Comparison of ENCODE assay signal across 15 cellular contexts in the genomic region with DNA sequence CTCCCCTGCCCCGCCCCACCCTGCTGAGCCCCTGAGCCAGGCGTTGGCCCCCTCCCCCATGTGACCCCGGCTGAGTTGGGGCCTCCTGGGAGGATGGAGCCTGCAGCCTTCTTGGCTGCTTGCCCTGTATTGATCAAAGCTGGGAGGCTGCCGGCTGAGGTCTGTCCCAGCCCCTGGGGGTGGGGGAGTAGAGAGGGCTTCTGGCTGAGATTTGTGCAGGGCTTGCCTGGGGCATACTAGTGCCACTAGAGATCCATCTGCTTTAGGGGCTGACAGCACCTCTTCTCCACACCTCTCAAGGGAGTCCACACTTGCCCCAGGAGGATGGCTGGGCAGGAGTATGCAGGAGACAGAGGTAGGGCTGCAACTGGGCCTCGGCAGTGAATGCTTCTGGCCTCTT. TPM values are rescaled to one million over a fixed set of nuclear protein-coding genes. Genes with fewer than 3 reads are reported as not detected.
DNase-seq lines count a peak whose midpoint lies in the region; ATAC-seq and TF ChIP-seq lines count a peak whose summit lies in the region.
"Had no signal": no experiment of that assay in that cellular context is flagged by ENCODE, and none has a peak within 500 bp of the region (broad histone marks: within the 10 kb centered on the region; RNA-seq: fewer than 3 reads in every experiment).

No MANE protein-coding gene starts in this region.

- no peak overlapping the region for H3K4me3 ChIP-seq in coronary artery
- H3K4me3 ChIP-seq: body of pancreas had no signal

- H3K9me3 Mint-ChIP-seq in stimulated activated naive CD8-positive, alpha-beta T cell treated with anti-CD3 and anti-CD28 coated beads, Interleukin-15, amount 100 ng/mL, for 72 hours = no peaks in the 10 kb centered on the region
- peaks cover 0 to 1% (median 0%) of the 10 kb centered on the region in 6 donors for H3K9me3 Mint-ChIP-seq in immature natural killer cell
- H3K9me3 Mint-ChIP-seq: stimulated activated naive CD8-positive, alpha-beta T cell treated with anti-CD3 and anti-CD28 coated beads, Interleukin-15, Interleukin-2, amounts not matched to agents 100 ng/mL and 50 ng/mL, for 24 hours had no signal

- H3K27me3 Mint-ChIP-seq in stimulated activated naive CD8-positive, alpha-beta T cell treated with anti-CD3 and anti-CD28 coated beads, Interleukin-15, amount 100 ng/mL, for 72 hours = no peaks in the 10 kb centered on the region
- H3K27me3 Mint-ChIP-seq in immature natural killer cell (ENCODE audit: low read depth in 3 of 3) = peaks cover 0 to 2% (median 1%) of the 10 kb centered on the region in 3 donors
- H3K27me3 Mint-ChIP-seq: progenitor cell of endocrine pancreas; stimulated activated naive CD8-positive, alpha-beta T cell treated with anti-CD3 and anti-CD28 coated beads, Interleukin-15, Interleukin-2, amounts not matched to agents 100 ng/mL and 50 ng/mL, for 24 hours had no signal

- peaks cover 62% of the 10 kb centered on the region for H3K4me1 Mint-ChIP-seq in stimulated activated naive CD8-positive, alpha-beta T cell treated with anti-CD3 and anti-CD28 coated beads, Interleukin-15, amount 100 ng/mL, for 72 hours
- H3K4me1 Mint-ChIP-seq in immature natural killer cell = peaks cover 45 to 50% of the 10 kb centered on the region in 2 donors

- no peak overlapping the region for H3K27ac Mint-ChIP-seq in stimulated activated naive CD8-positive, alpha-beta T cell treated with anti-CD3 and anti-CD28 coated beads, Interleukin-15, amount 100 ng/mL, for 72 hours
- H3K27ac Mint-ChIP-seq in immature natural killer cell = peak overlapping the region in 1 of 6 donors; percentile 63
- H3K27ac Mint-ChIP-seq: progenitor cell of endocrine pancreas had no signal

- TF ChIP-seq CTCF in coronary artery (IDR thresholded peaks at IDR 0.05) = no peak

- no peak for DNase-seq in stimulated activated naive CD8-positive, alpha-beta T cell treated with anti-CD3 and anti-CD28 coated beads, Interleukin-15, amount 100 ng/mL, for 72 hours
- DNase-seq in stimulated activated naive CD8-positive, alpha-beta T cell treated with anti-CD3 and anti-CD28 coated beads, Interleukin-15, Interleukin-2, amounts not matched to agents 100 U/mL and 50 U/mL, for 24 hours = no peak
- peak; percentile 79 for DNase-seq in NCI-H2227 treated with DMSO at 0.1 percent for 48 hours (lab: John Stamatoyannopoulos, UW)
- DNase-seq in coronary artery (ENCODE audit: low spot score) = peak; percentile 54
- no peak for DNase-seq in immature natural killer cell
- DNase-seq in left lobe of liver (ENCODE audit: low spot score) = no peak
- no peak for DNase-seq in NK-92 (lab: John Stamatoyannopoulos, UW; ENCODE audit: unreplicated experiment)
- DNase-seq: body of pancreas; NCI-H187 treated with DMSO at 0.1 percent for 48 hours; stimulated activated CD4-positive, alpha-beta T cell treated with anti-CD3 and anti-CD28 coated beads, Interleukin-2, amount 100 ng/mL, for 48 hours; T1000 had no signal

- ATAC-seq in stimulated activated naive CD8-positive, alpha-beta T cell treated with anti-CD3 and anti-CD28 coated beads, Interleukin-15, amount 100 ng/mL, for 72 hours = peak; percentile 26
- no peak for ATAC-seq in stimulated activated naive CD8-positive, alpha-beta T cell treated with anti-CD3 and anti-CD28 coated beads, Interleukin-15, Interleukin-2, amounts not matched to agents 100 U/mL and 50 U/mL, for 24 hours
- ATAC-seq in HG03196 (IDR thresholded peaks at IDR 0.05; ENCODE audit: unreplicated experiment) (no peak), left lobe of liver (no peak)
- ATAC-seq: body of pancreas had no signal

- H3K4me3 Mint-ChIP-seq in stimulated activated naive CD8-positive, alpha-beta T cell treated with anti-CD3 and anti-CD28 coated beads, Interleukin-15, amount 100 ng/mL, for 72 hours = no peak overlapping the region
- H3K4me3 Mint-ChIP-seq in immature natural killer cell = no peak overlapping the region
- H3K4me3 Mint-ChIP-seq: stimulated activated naive CD8-positive, alpha-beta T cell treated with anti-CD3 and anti-CD28 coated beads, Interleukin-15, Interleukin-2, amounts not matched to agents 100 ng/mL and 50 ng/mL, for 24 hours had no signal

- H3K36me3 Mint-ChIP-seq in immature natural killer cell = no peaks in the 10 kb centered on the region

- no peak overlapping the region for H3K27ac ChIP-seq in coronary artery
- H3K27ac ChIP-seq: body of pancreas, C4-2B had no signal

RNA-seq across cellular contexts. Expression of gene SSBP3, which starts 53.5 kb away (rescaled TPM):
- polyA plus RNA-seq in immature natural killer cell = 10 to 100 TPM; 19.8 to 30.1 (median 21.1) TPM
- 21.7 TPM for total RNA-seq in left lobe of liver

Comparison
In these comparisons a context has a peak if more than half of its experiments do, and no peak if none do; other contexts are left out.
1. DNase-seq: peak in NCI-H2227 treated with DMSO at 0.1 percent for 48 hours (single experiment) and coronary artery (single experiment); none in stimulated activated naive CD8-positive, alpha-beta T cell treated with anti-CD3 and anti-CD28 coated beads, Interleukin-15, amount 100 ng/mL, for 72 hours (0 of 2), stimulated activated naive CD8-positive, alpha-beta T cell treated with anti-CD3 and anti-CD28 coated beads, Interleukin-15, Interleukin-2, amounts not matched to agents 100 U/mL and 50 U/mL, for 24 hours (single experiment), immature natural killer cell (0 of 3), left lobe of liver (single experiment) and NK-92 (single experiment).